8 cellular contexts compared by ENCODE assay signal in genomic region chr7:76130661-76131060, GRCh38.
DNase-seq lines count a peak whose midpoint lies in the region; ATAC-seq and TF ChIP-seq lines count a peak whose summit lies in the region.
"Not testable (repeated sequence)": the region's sequence is repeated elsewhere in the genome, so short reads cannot be mapped to it uniquely, and the experiment has no call there.

No MANE protein-coding gene starts in this region.

- CTCF ChIA-PET in Caco-2 (lab: Charles Lee) (interaction anchor here (0.6 to 1.3 kb wide), 3 partner anchors 62 to 264 kb away, joined by 3 to 7 read pairs (median 4); no protein-coding TSS in a partner anchor), RWPE1 (lab: Yijun Ruan, JAX) (interaction anchor here (0.5 to 1.3 kb wide), 6 partner anchors 44 to 358 kb away, joined by 3 to 6 read pairs (median 5); no protein-coding TSS in a partner anchor)

- not testable (repeated sequence) for H3K4me1 Mint-ChIP-seq in Caco-2 (ENCODE audit: low read depth, unreplicated experiment)

- H3K27ac ChIP-seq in RWPE1: not testable (repeated sequence)

- H3K4me1 ChIP-seq in Caco-2; adipocyte (ENCODE audit: control insufficient read depth, insufficient read depth, low read length): not testable (repeated sequence)

- POLR2A ChIA-PET in Caco-2 (lab: Charles Lee): interaction anchor here (0.6 kb wide), 1 partner anchor 83 kb away, joined by 3 read pairs; the partner anchor contains the start of genes MDH2 and STYXL1
- POLR2A ChIA-PET in RWPE1 (lab: Yijun Ruan, JAX; ENCODE audit: low non-redundant PET): not testable (repeated sequence)

- not testable (repeated sequence) for H3K27ac Mint-ChIP-seq in Caco-2 (ENCODE audit: unreplicated experiment)

- H3K27me3 ChIP-seq in Caco-2 (replicated peaks; ENCODE audit: control insufficient read depth, insufficient read depth, low read length); H7 (ENCODE audit: control insufficient read depth, insufficient read depth, low read length); adipocyte (replicated peaks; ENCODE audit: control insufficient read depth, insufficient read depth, low read length): not testable (repeated sequence)

- TF ChIP-seq CTCF in Caco-2 (IDR thresholded peaks at IDR 0.05; ENCODE audit: insufficient read depth in 1 of 2, low read depth in 1 of 2, low read length in 1 of 2, severe bottlenecking in 1 of 2, unreplicated experiment in 1 of 2) (peak; percentile 36 to 37), RWPE1 (conservative IDR thresholded peaks at IDR 0.05; ENCODE audit: low read depth) (peak; percentile 74)

- H3K36me3 ChIP-seq in Caco-2 (ENCODE audit: control insufficient read depth, insufficient read depth, low read length); H7 (replicated peaks; ENCODE audit: control insufficient read depth, insufficient read depth, low read length); adipocyte (ENCODE audit: control insufficient read depth, insufficient read depth, low read length, severe bottlenecking): not testable (repeated sequence)

- H3K9ac ChIP-seq in adipocyte (ENCODE audit: low read length): not testable (repeated sequence)

- H3K4me3 ChIP-seq in Caco-2 (ENCODE audit: low read depth, low read length); H7 (ENCODE audit: insufficient read depth, low read depth, low read length); adipocyte (ENCODE audit: low read length): not testable (repeated sequence)

- H3K27me3 Mint-ChIP-seq in Caco-2 (ENCODE audit: insufficient read depth, unreplicated experiment): peaks cover 14% of the 10 kb centered on the region

- intact Hi-C loops in Caco-2 (cut with micrococcal nuclease; ENCODE audit: unreplicated experiment): loop anchor here (1.0 to 5.0 kb wide), 2 partner anchors 61 to 83 kb away; partner anchors contain the start of genes MDH2 and STYXL1

- not testable (repeated sequence) for H3K4me3 Mint-ChIP-seq in Caco-2 (ENCODE audit: unreplicated experiment)

- peak in 1 of 2 experiments; percentile 34 for DNase-seq in Caco-2
- DNase-seq in H7: peak; percentile 15
- DNase-seq in NCI-H146 (lab: John Stamatoyannopoulos, UW): peak; percentile 17
- peak; percentile 58 for DNase-seq in RWPE1 (ENCODE audit: low spot score)
- peak; percentile 56 for DNase-seq in adipocyte (ENCODE audit: low read depth)
- DNase-seq in fibroblast of gingiva (ENCODE audit: low read depth): peak; percentile 48
- not testable (repeated sequence) for DNase-seq in left lobe of liver (ENCODE audit: low spot score); stimulated activated naive CD8-positive, alpha-beta T cell treated with anti-CD3 and anti-CD28 coated beads, Interleukin-15, Interleukin-2, amounts not matched to agents 100 U/mL and 50 U/mL, for 24 hours

- H3K9me3 ChIP-seq in Caco-2; adipocyte (ENCODE audit: control insufficient read depth, low read length): not testable (repeated sequence)

- BruUV-seq in Caco-2 (replicated peaks; lab: Mats Ljungman, UMichigan): not testable (repeated sequence)

- not testable (repeated sequence) for H3K9me3 Mint-ChIP-seq in Caco-2 (ENCODE audit: unreplicated experiment)

- H3K36me3 Mint-ChIP-seq in Caco-2 (ENCODE audit: insufficient read depth, unreplicated experiment): not testable (repeated sequence)

- peak; percentile 47 for ATAC-seq in left lobe of liver
- ATAC-seq in stimulated activated naive CD8-positive, alpha-beta T cell treated with anti-CD3 and anti-CD28 coated beads, Interleukin-15, Interleukin-2, amounts not matched to agents 100 U/mL and 50 U/mL, for 24 hours: peak; percentile 78
